8 cellular contexts compared by ENCODE assay signal in the genomic region with DNA sequence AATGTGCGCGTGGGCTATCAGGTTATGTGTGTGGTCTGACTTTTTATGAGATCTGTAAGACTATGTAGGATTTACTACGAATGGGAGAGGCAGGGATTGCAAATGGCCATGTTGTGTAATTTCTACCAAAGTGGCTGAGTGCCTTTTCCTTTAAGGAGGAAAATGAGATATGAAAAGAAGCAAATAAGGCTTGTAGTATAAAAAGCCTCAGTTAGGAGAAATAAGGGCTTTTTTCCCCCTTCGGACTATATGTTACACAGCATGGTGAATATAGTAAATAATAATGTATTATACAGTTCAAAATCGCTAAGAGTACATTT. TPM values are rescaled to one million over a fixed set of nuclear protein-coding genes. Genes with fewer than 3 reads are reported as not detected.
A peak's percentile ranks its signal among the peaks of the same experiment; 100 is the strongest.
DNase-seq lines count a peak whose midpoint lies in the region; TF ChIP-seq lines count a peak whose summit lies in the region.

No MANE protein-coding gene starts in this region.

- H3K9me3 Mint-ChIP-seq in activated T-cell treated with anti-CD3 and anti-CD28 coated beads, Interleukin-2, amount 50 U/mL, for 24 hours, result peaks cover 6% of the 10 kb centered on the region

- peak overlapping the region; percentile 95 for H3K4me3 Mint-ChIP-seq in activated T-cell treated with anti-CD3 and anti-CD28 coated beads, Interleukin-2, amount 50 U/mL, for 24 hours

- TF ChIP-seq RAD21 in liver (IDR thresholded peaks at IDR 0.05), result no peak

- H3K27me3 ChIP-seq in liver (ENCODE audit: control insufficient read depth in 4 of 4, insufficient read depth in 4 of 4, low read length in 3 of 4), result no peaks in the 10 kb centered on the region
- H3K27me3 ChIP-seq in tibial nerve, result no peaks in the 10 kb centered on the region

- peak overlapping the region; percentile 38 to 67 for H3K9ac ChIP-seq in liver (ENCODE audit: low read depth in 1 of 2, low read length in 2 of 2)

- H3K36me3 ChIP-seq in liver (ENCODE audit: control insufficient read depth in 4 of 4, insufficient read depth in 3 of 4, low read depth in 1 of 4, low read length in 3 of 4), result peaks cover 1 to 16% (median 8%) of the 10 kb centered on the region in 4 donors
- H3K36me3 ChIP-seq in tibial nerve, result peaks cover 0 to 22% (median 0%) of the 10 kb centered on the region in 3 donors

- peaks cover 23% of the 10 kb centered on the region for H3K4me1 Mint-ChIP-seq in activated T-cell treated with anti-CD3 and anti-CD28 coated beads, Interleukin-2, amount 50 U/mL, for 24 hours (ENCODE audit: low read depth)

- peak overlapping the region; percentile 91 for H3K27ac Mint-ChIP-seq in activated T-cell treated with anti-CD3 and anti-CD28 coated beads, Interleukin-2, amount 50 U/mL, for 24 hours

- no peak for TF ChIP-seq EP300 in tibial nerve (IDR thresholded peaks at IDR 0.05)

- H3K27ac ChIP-seq in angular gyrus (ENCODE audit: low read depth, low read length) (peak overlapping the region; percentile 86), liver (ENCODE audit: low read depth in 1 of 2, low read length in 2 of 2) (peak overlapping the region; percentile 55 to 82), tibial nerve (peak overlapping the region; percentile 49 to 88 (median 76))

- no peak for DNase-seq in activated T-cell treated with anti-CD3 and anti-CD28 coated beads, Interleukin-2, amount 50 U/mL, for 24 hours
- DNase-seq in activated T-cell treated with anti-CD3 and anti-CD28 coated beads, Interleukin-2, amount 50 U/mL, for 48 hours, result no peak
- DNase-seq in tibial nerve (ENCODE audit: low spot score in 2 of 2) (no peak), NCI-H2029 (lab: John Stamatoyannopoulos, UW) (no peak), NCI-H524 treated with DMSO at 0.1 percent for 48 hours (lab: John Stamatoyannopoulos, UW) (no peak)
- no peak for DNase-seq in stimulated activated CD4-positive, alpha-beta T cell treated with anti-CD3 and anti-CD28 coated beads, Interleukin-4, amount 100 ng/mL, for 1 hour

- peak overlapping the region; percentile 54 to 78 (median 71) for H3K4me3 ChIP-seq in liver (ENCODE audit: low read depth in 1 of 3, low read length in 3 of 3)
- peak overlapping the region; percentile 63 to 89 (median 74) for H3K4me3 ChIP-seq in tibial nerve

- H3K4me1 ChIP-seq in liver (ENCODE audit: control insufficient read depth in 4 of 4, insufficient read depth in 4 of 4, low read length in 3 of 4) (peaks cover 5 to 71% (median 34%) of the 10 kb centered on the region in 4 donors), tibial nerve (peaks cover 0 to 27% (median 11%) of the 10 kb centered on the region in 4 donors)

- WGBS in liver, result 47% methylated on average over 5 of the region's 5 CpGs
- WGBS in tibial nerve, 2 donors, result 6 to 8% methylated on average over 5 of the region's 5 CpGs

- H3K36me3 Mint-ChIP-seq in activated T-cell treated with anti-CD3 and anti-CD28 coated beads, Interleukin-2, amount 50 U/mL, for 24 hours (ENCODE audit: low read depth), result peaks cover 34% of the 10 kb centered on the region

- H3K9me3 ChIP-seq in liver (ENCODE audit: control insufficient read depth in 4 of 4, low read length in 3 of 4) (no peaks in the 10 kb centered on the region), tibial nerve (no peaks in the 10 kb centered on the region)

- TF ChIP-seq CTCF in liver (IDR thresholded peaks at IDR 0.05; ENCODE audit: low read depth, low read length, missing input control), result no peak
- no peak for TF ChIP-seq CTCF in tibial nerve (IDR thresholded peaks at IDR 0.05)

- H3K27me3 Mint-ChIP-seq in activated T-cell treated with anti-CD3 and anti-CD28 coated beads, Interleukin-2, amount 50 U/mL, for 24 hours, result peaks cover 10% of the 10 kb centered on the region

- no peak for TF ChIP-seq POLR2A in tibial nerve (IDR thresholded peaks at IDR 0.05)

TF ChIP-seq in liver, 16 proteins besides CTCF, POLR2A, EP300 and RAD21:
- TF ChIP-seq SP1 (IDR thresholded peaks at IDR 0.05) (no peak), HNF4G (IDR thresholded peaks at IDR 0.05) (no peak), JUND (IDR thresholded peaks at IDR 0.05) (no peak), HNF4A (conservative IDR thresholded peaks at IDR 0.05) (no peak), GABPA (IDR thresholded peaks at IDR 0.05 in 1 of 2, conservative IDR thresholded peaks at IDR 0.05 in 1 of 2) (no peak), YY1 (IDR thresholded peaks at IDR 0.05) (no peak), EGR1 (IDR thresholded peaks at IDR 0.05; ENCODE audit: low read depth in 2 of 2) (no peak), FOXA2 (IDR thresholded peaks at IDR 0.05) (no peak), NR2F2 (IDR thresholded peaks at IDR 0.05) (no peak)
- TF ChIP-seq, protein P1, sequence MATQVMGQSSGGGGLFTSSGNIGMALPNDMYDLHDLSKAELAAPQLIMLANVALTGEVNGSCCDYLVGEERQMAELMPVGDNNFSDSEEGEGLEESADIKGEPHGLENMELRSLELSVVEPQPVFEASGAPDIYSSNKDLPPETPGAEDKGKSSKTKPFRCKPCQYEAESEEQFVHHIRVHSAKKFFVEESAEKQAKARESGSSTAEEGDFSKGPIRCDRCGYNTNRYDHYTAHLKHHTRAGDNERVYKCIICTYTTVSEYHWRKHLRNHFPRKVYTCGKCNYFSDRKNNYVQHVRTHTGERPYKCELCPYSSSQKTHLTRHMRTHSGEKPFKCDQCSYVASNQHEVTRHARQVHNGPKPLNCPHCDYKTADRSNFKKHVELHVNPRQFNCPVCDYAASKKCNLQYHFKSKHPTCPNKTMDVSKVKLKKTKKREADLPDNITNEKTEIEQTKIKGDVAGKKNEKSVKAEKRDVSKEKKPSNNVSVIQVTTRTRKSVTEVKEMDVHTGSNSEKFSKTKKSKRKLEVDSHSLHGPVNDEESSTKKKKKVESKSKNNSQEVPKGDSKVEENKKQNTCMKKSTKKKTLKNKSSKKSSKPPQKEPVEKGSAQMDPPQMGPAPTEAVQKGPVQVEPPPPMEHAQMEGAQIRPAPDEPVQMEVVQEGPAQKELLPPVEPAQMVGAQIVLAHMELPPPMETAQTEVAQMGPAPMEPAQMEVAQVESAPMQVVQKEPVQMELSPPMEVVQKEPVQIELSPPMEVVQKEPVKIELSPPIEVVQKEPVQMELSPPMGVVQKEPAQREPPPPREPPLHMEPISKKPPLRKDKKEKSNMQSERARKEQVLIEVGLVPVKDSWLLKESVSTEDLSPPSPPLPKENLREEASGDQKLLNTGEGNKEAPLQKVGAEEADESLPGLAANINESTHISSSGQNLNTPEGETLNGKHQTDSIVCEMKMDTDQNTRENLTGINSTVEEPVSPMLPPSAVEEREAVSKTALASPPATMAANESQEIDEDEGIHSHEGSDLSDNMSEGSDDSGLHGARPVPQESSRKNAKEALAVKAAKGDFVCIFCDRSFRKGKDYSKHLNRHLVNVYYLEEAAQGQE (IDR thresholded peaks at IDR 0.05), result no peak
- TF ChIP-seq, protein P2, sequence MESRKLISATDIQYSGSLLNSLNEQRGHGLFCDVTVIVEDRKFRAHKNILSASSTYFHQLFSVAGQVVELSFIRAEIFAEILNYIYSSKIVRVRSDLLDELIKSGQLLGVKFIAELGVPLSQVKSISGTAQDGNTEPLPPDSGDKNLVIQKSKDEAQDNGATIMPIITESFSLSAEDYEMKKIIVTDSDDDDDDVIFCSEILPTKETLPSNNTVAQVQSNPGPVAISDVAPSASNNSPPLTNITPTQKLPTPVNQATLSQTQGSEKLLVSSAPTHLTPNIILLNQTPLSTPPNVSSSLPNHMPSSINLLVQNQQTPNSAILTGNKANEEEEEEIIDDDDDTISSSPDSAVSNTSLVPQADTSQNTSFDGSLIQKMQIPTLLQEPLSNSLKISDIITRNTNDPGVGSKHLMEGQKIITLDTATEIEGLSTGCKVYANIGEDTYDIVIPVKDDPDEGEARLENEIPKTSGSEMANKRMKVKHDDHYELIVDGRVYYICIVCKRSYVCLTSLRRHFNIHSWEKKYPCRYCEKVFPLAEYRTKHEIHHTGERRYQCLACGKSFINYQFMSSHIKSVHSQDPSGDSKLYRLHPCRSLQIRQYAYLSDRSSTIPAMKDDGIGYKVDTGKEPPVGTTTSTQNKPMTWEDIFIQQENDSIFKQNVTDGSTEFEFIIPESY (IDR thresholded peaks at IDR 0.05), result no peak
- TF ChIP-seq, protein P3, sequence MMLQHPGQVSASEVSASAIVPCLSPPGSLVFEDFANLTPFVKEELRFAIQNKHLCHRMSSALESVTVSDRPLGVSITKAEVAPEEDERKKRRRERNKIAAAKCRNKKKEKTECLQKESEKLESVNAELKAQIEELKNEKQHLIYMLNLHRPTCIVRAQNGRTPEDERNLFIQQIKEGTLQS (IDR thresholded peaks at IDR 0.05), result no peak

RNA-seq across cellular contexts. Expression of gene GPAM, which starts 0.4 kb away (rescaled TPM):
- total RNA-seq in liver (100 to 1,000 TPM; 157 to 214 TPM), tibial nerve (100 to 1,000 TPM in 1 of 4 donors, 10 to 100 TPM in 3; 13.3 to 124 (median 45.9) TPM)
- 100 to 1,000 TPM in 1 of 2 donors, 10 to 100 TPM in 1; 35.5 to 136 TPM for polyA plus RNA-seq in liver
